Comparison of ENCODE assay signal across 8 cellular contexts in genomic region chr5:116652196-116652729, GRCh38.
DNase-seq lines count a peak whose midpoint lies in the region; ATAC-seq and TF ChIP-seq lines count a peak whose summit lies in the region.
"Had no signal": no experiment of that assay in that cellular context is flagged by ENCODE, and none has a peak within 500 bp of the region (broad histone marks: within the 10 kb centered on the region; RNA-seq: fewer than 3 reads in every experiment).

No MANE protein-coding gene starts in this region.

- no peaks in the 10 kb centered on the region for H3K36me3 ChIP-seq in MM.1S (replicated peaks; ENCODE audit: insufficient read depth, low read length)

- no peaks in the 10 kb centered on the region for H3K9me3 ChIP-seq in MM.1S (replicated peaks; ENCODE audit: insufficient read depth, low read length)

- ATAC-seq in GM19455 (IDR thresholded peaks at IDR 0.05; ENCODE audit: unreplicated experiment) (peak; percentile 85), HG03442 (IDR thresholded peaks at IDR 0.05; ENCODE audit: unreplicated experiment) (peak; percentile 98)

- no peak overlapping the region for H3K4me3 ChIP-seq in MM.1S (ENCODE audit: low read length)

- H4K20me1 ChIP-seq in MM.1S (ENCODE audit: insufficient read depth, low read length): no peaks in the 10 kb centered on the region

- H3K9ac ChIP-seq in MM.1S (ENCODE audit: low read length): no peak overlapping the region

- H3K27me3 ChIP-seq in MM.1S (replicated peaks; ENCODE audit: insufficient read depth, low read length): no peaks in the 10 kb centered on the region

- H3K4me1 ChIP-seq in MM.1S (ENCODE audit: low read length): no peaks in the 10 kb centered on the region

- no peak overlapping the region for H3K4me2 ChIP-seq in MM.1S (ENCODE audit: low read depth, low read length)

- H3K9me2 ChIP-seq in MM.1S (replicated peaks; ENCODE audit: insufficient read depth, low read length): no peaks in the 10 kb centered on the region

- no peaks in the 10 kb centered on the region for H3F3A ChIP-seq in MM.1S (ENCODE audit: insufficient read depth, low read length)

- no peak for TF ChIP-seq CTCF in MM.1S (IDR thresholded peaks at IDR 0.05; ENCODE audit: low read length)

- H2AFZ ChIP-seq in MM.1S (ENCODE audit: low read length): no peak overlapping the region

- H3K79me2 ChIP-seq in MM.1S (ENCODE audit: low read length): no peaks in the 10 kb centered on the region

- no peak overlapping the region for H3K27ac ChIP-seq in MM.1S (ENCODE audit: low read length)
- H3K27ac ChIP-seq: VCaP had no signal

- DNase-seq in astrocyte of the hippocampus (ENCODE audit: low read depth, low spot score) (peak; percentile 94), islet precursor cell (peak; percentile 98), MM.1S (no peak), MV-4-11 (lab: John Stamatoyannopoulos, UW) (no peak)
- DNase-seq in stimulated activated CD4-positive, alpha-beta T cell treated with anti-CD3 and anti-CD28 coated beads, Interleukin-2, amount 100 ng/mL, for 48 hours: no peak

Comparison
In these comparisons a context has a peak if more than half of its experiments do, and no peak if none do; other contexts are left out.
1. DNase-seq: peak in astrocyte of the hippocampus (single experiment) and islet precursor cell (single experiment); none in stimulated activated CD4-positive, alpha-beta T cell treated with anti-CD3 and anti-CD28 coated beads, Interleukin-2, amount 100 ng/mL, for 48 hours (0 of 2), MM.1S (single experiment) and MV-4-11 (single experiment).